ENCODE assay signal across 23 cellular contexts in the genomic region with DNA sequence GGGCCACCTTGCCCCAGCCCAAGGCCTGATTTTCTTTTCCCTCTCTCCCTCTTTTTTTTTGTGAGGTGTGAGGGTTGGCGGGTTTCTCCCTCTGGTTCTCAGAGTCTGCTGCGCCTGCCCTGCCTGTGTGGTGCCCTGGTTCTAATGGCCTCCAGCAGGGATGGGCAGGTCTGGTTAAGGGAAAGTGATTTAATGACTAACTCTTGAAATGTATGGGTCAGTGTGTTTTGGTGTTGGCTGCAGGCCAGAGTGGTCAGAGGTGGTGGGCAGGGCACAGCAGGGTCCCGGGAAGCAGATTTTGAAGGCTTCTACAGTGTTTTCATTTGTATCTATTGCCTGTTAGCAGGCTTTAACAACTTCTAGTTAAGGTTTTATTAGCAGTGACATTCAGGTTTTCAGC. TPM values are rescaled to one million over a fixed set of nuclear protein-coding genes. Genes with fewer than 3 reads are reported as not detected.
A peak's percentile ranks its signal among the peaks of the same experiment; 100 is the strongest.
DNase-seq lines count a peak whose midpoint lies in the region; ATAC-seq lines count a peak whose summit lies in the region.
"Had no signal": no experiment of that assay in that cellular context is flagged by ENCODE, and none has a peak within 500 bp of the region (broad histone marks: within the 10 kb centered on the region; RNA-seq: fewer than 3 reads in every experiment).

No MANE protein-coding gene starts in this region.

- H3K9me3 Mint-ChIP-seq in activated CD4-positive, alpha-beta memory T cell treated with anti-CD3 and anti-CD28 coated beads for 36 hours = no peaks in the 10 kb centered on the region
- H3K9me3 Mint-ChIP-seq in activated CD4-positive, alpha-beta memory T cell treated with anti-CD3 and anti-CD28 coated beads, Interleukin-2, amount 10 ng/mL, durations not matched to agents 7 days and 5 days = no peaks in the 10 kb centered on the region
- no peaks in the 10 kb centered on the region for H3K9me3 Mint-ChIP-seq in immature natural killer cell
- H3K9me3 Mint-ChIP-seq: naive B cell had no signal

- POLR2A ChIA-PET in activated CD4-positive, alpha-beta memory T cell treated with anti-CD3 and anti-CD28 coated beads for 36 hours (lab: Charles Lee) = no interaction called here
- POLR2A ChIA-PET in activated CD4-positive, alpha-beta memory T cell treated with anti-CD3 and anti-CD28 coated beads, Interleukin-2, amount 10 ng/mL, durations not matched to agents 7 days and 5 days (lab: Charles Lee) = no interaction called here

- no peak overlapping the region for H3K4me3 Mint-ChIP-seq in activated CD4-positive, alpha-beta memory T cell treated with anti-CD3 and anti-CD28 coated beads for 36 hours
- H3K4me3 Mint-ChIP-seq in activated CD4-positive, alpha-beta memory T cell treated with anti-CD3 and anti-CD28 coated beads, Interleukin-2, amount 10 ng/mL, durations not matched to agents 7 days and 5 days = no peak overlapping the region
- H3K4me3 Mint-ChIP-seq in immature natural killer cell = no peak overlapping the region
- H3K4me3 Mint-ChIP-seq: naive B cell had no signal

- peak overlapping the region; percentile 6 for H3K27ac Mint-ChIP-seq in activated CD4-positive, alpha-beta memory T cell treated with anti-CD3 and anti-CD28 coated beads for 36 hours
- no peak overlapping the region for H3K27ac Mint-ChIP-seq in activated CD4-positive, alpha-beta memory T cell treated with anti-CD3 and anti-CD28 coated beads, Interleukin-2, amount 10 ng/mL, durations not matched to agents 7 days and 5 days
- H3K27ac Mint-ChIP-seq in immature natural killer cell = peak overlapping the region; percentile 37 to 81 (median 60)

- intact Hi-C loops in activated CD4-positive, alpha-beta memory T cell treated with anti-CD3 and anti-CD28 coated beads for 36 hours (cut with micrococcal nuclease) = no loop called here
- intact Hi-C loops in left cardiac atrium (cut with DNase I) = no loop called here

- CTCF ChIA-PET in activated CD4-positive, alpha-beta memory T cell treated with anti-CD3 and anti-CD28 coated beads for 36 hours (lab: Charles Lee) = no interaction called here
- CTCF ChIA-PET in activated CD4-positive, alpha-beta memory T cell treated with anti-CD3 and anti-CD28 coated beads, Interleukin-2, amount 10 ng/mL, durations not matched to agents 7 days and 5 days (lab: Charles Lee) = no interaction called here

- no peak for DNase-seq in activated CD4-positive, alpha-beta memory T cell treated with anti-CD3 and anti-CD28 coated beads for 36 hours
- DNase-seq in activated CD4-positive, alpha-beta memory T cell treated with anti-CD3 and anti-CD28 coated beads, Interleukin-2, amount 10 ng/mL, durations not matched to agents 7 days and 5 days = no peak
- DNase-seq in NCI-H69 (lab: John Stamatoyannopoulos, UW) (peak; percentile 7), immature natural killer cell (no peak), NCI-H2227 (lab: John Stamatoyannopoulos, UW; ENCODE audit: unreplicated experiment) (no peak), left cardiac atrium (no peak), inferior parietal cortex (ENCODE audit: extremely low spot score) (no peak)
- DNase-seq in stimulated activated CD8-positive, alpha-beta memory T cell treated with anti-CD3 and anti-CD28 coated beads, Interleukin-4, amount 100 ng/mL, for 48 hours = peak; percentile 10
- DNase-seq: brain microvascular endothelial cell, colonic mucosa, foreskin melanocyte, left lung, naive B cell, NCI-H146, NCI-H2171, NCI-H526, Peyer's patch, posterior cingulate gyrus, right lobe of liver, SIG-M5, stomach, transverse colon had no signal

- H3K4me1 Mint-ChIP-seq in activated CD4-positive, alpha-beta memory T cell treated with anti-CD3 and anti-CD28 coated beads for 36 hours (ENCODE audit: low read depth) = peaks cover 15% of the 10 kb centered on the region
- peaks cover 9% of the 10 kb centered on the region for H3K4me1 Mint-ChIP-seq in activated CD4-positive, alpha-beta memory T cell treated with anti-CD3 and anti-CD28 coated beads, Interleukin-2, amount 10 ng/mL, durations not matched to agents 7 days and 5 days
- H3K4me1 Mint-ChIP-seq in immature natural killer cell = peaks cover 21 to 34% of the 10 kb centered on the region in 2 donors

- peaks cover 67% of the 10 kb centered on the region for H3K36me3 Mint-ChIP-seq in activated CD4-positive, alpha-beta memory T cell treated with anti-CD3 and anti-CD28 coated beads for 36 hours
- H3K36me3 Mint-ChIP-seq in activated CD4-positive, alpha-beta memory T cell treated with anti-CD3 and anti-CD28 coated beads, Interleukin-2, amount 10 ng/mL, durations not matched to agents 7 days and 5 days (ENCODE audit: low read depth) = peaks cover 81% of the 10 kb centered on the region
- peaks cover 34 to 71% (median 35%) of the 10 kb centered on the region in 3 donors for H3K36me3 Mint-ChIP-seq in immature natural killer cell

- no peaks in the 10 kb centered on the region for H3K27me3 Mint-ChIP-seq in activated CD4-positive, alpha-beta memory T cell treated with anti-CD3 and anti-CD28 coated beads for 36 hours
- H3K27me3 Mint-ChIP-seq in activated CD4-positive, alpha-beta memory T cell treated with anti-CD3 and anti-CD28 coated beads, Interleukin-2, amount 10 ng/mL, durations not matched to agents 7 days and 5 days = no peaks in the 10 kb centered on the region
- peaks cover 0 to 2% (median 0%) of the 10 kb centered on the region in 3 donors for H3K27me3 Mint-ChIP-seq in immature natural killer cell (ENCODE audit: low read depth in 3 of 3)
- H3K27me3 Mint-ChIP-seq: naive B cell had no signal

- no peak for ATAC-seq in left cardiac atrium
- ATAC-seq: activated CD4-positive, CD25-positive, alpha-beta regulatory T cell treated with anti-CD3 and anti-CD28 coated beads, Interleukin-2, amount 50 U/mL, for 24 hours; left lung; right lobe of liver had no signal

RNA-seq across cellular contexts. Expression of a gene that starts 39.0 kb away (rescaled TPM):
- 10 to 100 TPM; 25.4 to 28.3 TPM for total RNA-seq in activated CD4-positive, alpha-beta memory T cell treated with anti-CD3 and anti-CD28 coated beads for 36 hours
- total RNA-seq in activated CD4-positive, alpha-beta memory T cell treated with anti-CD3 and anti-CD28 coated beads, Interleukin-2, amount 10 ng/mL, durations not matched to agents 7 days and 5 days = 10 to 100 TPM; 29.6 to 32.7 TPM
- polyA plus RNA-seq in immature natural killer cell = 10 to 100 TPM; 31.4 to 49.3 (median 42.0) TPM
- total RNA-seq in left cardiac atrium = 10 to 100 TPM; 22.7 to 32.3 TPM

Comparison
In these comparisons a context has a peak if more than half of its experiments do, and no peak if none do; other contexts are left out.
1. DNase-seq: peak in NCI-H69 (single experiment) and stimulated activated CD8-positive, alpha-beta memory T cell treated with anti-CD3 and anti-CD28 coated beads, Interleukin-4, amount 100 ng/mL, for 48 hours (single experiment); none in activated CD4-positive, alpha-beta memory T cell treated with anti-CD3 and anti-CD28 coated beads for 36 hours (single experiment), activated CD4-positive, alpha-beta memory T cell treated with anti-CD3 and anti-CD28 coated beads, Interleukin-2, amount 10 ng/mL, durations not matched to agents 7 days and 5 days (single experiment), immature natural killer cell (0 of 3), NCI-H2227 (single experiment), left cardiac atrium (single experiment) and inferior parietal cortex (single experiment).